ENCODE assay signal across 8 cellular contexts in genomic region chr19:28414748-28415147, GRCh38.
"Had no signal": no experiment of that assay in that cellular context is flagged by ENCODE, and none has a peak within 500 bp of the region (broad histone marks: within the 10 kb centered on the region; RNA-seq: fewer than 3 reads in every experiment).

No MANE protein-coding gene starts in this region.

- H3K4me3 Mint-ChIP-seq: HFFc6, IgD-negative memory B cell had no signal

- H3K4me1 Mint-ChIP-seq: IgD-negative memory B cell had no signal

- H3K36me3 Mint-ChIP-seq: IgD-negative memory B cell had no signal

- H3K27me3 Mint-ChIP-seq: IgD-negative memory B cell had no signal

- DNase-seq: GM23248, GOT3, H7, HFFc6, KG1 had no signal

- H3K27ac Mint-ChIP-seq: HFFc6, IgD-negative memory B cell had no signal

- ATAC-seq: HCT116, HepG2 had no signal
